14 cellular contexts compared by ENCODE assay signal in the genomic region with DNA sequence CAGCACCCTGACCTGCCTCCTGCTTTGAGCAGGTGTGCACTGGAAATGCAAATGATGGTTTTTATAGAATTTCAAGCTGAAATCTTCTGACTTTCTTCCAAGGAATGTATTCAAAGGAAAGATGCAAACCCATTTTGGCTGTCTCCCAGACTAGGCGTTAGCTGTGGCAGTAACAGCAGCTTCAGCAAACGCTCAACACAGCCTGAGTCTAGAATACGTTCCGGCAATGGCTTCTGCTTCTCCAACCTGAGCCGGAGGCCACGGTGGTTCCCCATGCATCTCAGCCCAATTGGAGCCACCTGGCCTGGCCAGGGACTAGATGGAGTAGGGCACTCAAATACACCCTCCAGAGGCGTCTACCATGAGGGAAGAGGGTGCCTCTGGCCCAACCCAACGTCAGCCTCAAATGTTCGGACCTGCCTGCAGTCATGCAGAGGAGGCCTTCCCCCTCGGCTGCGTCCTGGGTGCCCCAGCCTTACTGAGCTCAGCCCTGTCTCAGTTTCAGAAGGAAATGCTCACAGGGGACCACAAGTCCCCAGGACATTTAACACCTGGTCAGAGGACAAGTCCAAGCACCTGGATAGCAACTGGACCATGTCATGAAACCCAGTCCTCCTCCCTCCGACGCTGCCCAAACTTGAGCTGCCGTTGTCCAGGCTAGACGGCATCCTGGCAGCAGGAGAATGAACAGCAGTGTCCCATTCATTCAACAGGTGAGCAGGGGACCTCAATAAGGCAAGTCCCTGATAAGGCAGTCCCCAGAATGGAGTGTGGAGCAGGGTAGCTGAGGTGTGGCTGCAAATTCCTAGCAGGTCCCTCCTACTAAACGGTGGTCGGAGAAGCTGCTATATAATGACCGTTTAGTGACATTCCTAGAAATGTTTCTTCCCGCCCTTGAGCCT.
"Had no signal": no experiment of that assay in that cellular context is flagged by ENCODE, and none has a peak within 500 bp of the region (broad histone marks: within the 10 kb centered on the region; RNA-seq: fewer than 3 reads in every experiment).

No MANE protein-coding gene starts in this region.

- H3K36me3 ChIP-seq: ascending aorta, thoracic aorta, vagina had no signal

- H2AFZ ChIP-seq: hepatocyte had no signal

- ATAC-seq: naive thymus-derived CD4-positive, alpha-beta T cell had no signal

- H3K79me2 ChIP-seq: hepatocyte had no signal

- H3K9me3 ChIP-seq: ascending aorta, thoracic aorta, vagina had no signal

- H3K27me3 ChIP-seq: ascending aorta, hepatocyte, vagina had no signal

- H3K27ac ChIP-seq: ascending aorta, coronary artery, thoracic aorta, vagina had no signal

- DNase-seq: activated CD4-positive, alpha-beta memory T cell treated with anti-CD3 and anti-CD28 coated beads for 36 hours; activated CD4-positive, alpha-beta T cell treated with anti-CD3 and anti-CD28 coated beads for 1 hour; activated naive CD8-positive, alpha-beta T cell treated with anti-CD3 and anti-CD28 coated beads, Interleukin-2, amount 10 ng/mL, durations not matched to agents 7 days and 5 days; effector CD4-positive, alpha-beta T cell; kidney glomerular epithelial cell; naive thymus-derived CD4-positive, alpha-beta T cell; stimulated activated CD4-positive, alpha-beta T cell treated with anti-CD3 and anti-CD28 coated beads, Interleukin-4, amount 100 ng/mL, for 1 hour; T-helper 9 cell had no signal

- H3K4me3 ChIP-seq: hepatocyte, lung, thoracic aorta, vagina had no signal
